Comparison of ENCODE assay signal across 9 cellular contexts in the genomic region with DNA sequence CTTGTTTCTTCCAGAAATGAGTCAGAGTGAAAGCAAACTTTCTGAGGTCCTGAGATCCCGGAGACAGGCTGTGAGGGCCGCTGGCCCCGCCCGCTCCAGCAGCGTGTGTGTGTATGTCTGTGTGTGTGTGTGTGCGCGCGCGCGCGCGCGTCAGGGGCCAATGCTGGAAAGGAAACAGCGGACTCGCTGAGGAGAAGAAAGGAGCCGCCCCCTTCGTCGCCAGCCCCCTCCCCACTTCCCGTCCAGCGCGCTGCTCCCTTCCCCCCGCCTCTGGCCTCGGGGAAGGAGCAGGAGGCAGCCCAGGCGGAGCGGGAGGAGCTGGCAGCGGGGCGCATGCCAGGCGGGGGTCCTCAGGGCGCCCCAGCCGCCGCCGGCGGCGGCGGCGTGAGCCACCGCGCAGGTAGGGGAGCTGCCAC. TPM values are rescaled to one million over a fixed set of nuclear protein-coding genes. Genes with fewer than 3 reads are reported as not detected.
A peak's percentile ranks its signal among the peaks of the same experiment; 100 is the strongest.
DNase-seq lines count a peak whose midpoint lies in the region; ATAC-seq, FAIRE-seq and TF ChIP-seq lines count a peak whose summit lies in the region.
"Had no signal": no experiment of that assay in that cellular context is flagged by ENCODE, and none has a peak within 500 bp of the region (broad histone marks: within the 10 kb centered on the region; RNA-seq: fewer than 3 reads in every experiment).

A gene (plus strand): TSS at position 256 of the 416 bp plus-strand sequence. CDS start 78 bp downstream, at position 334.

- H3K27ac Mint-ChIP-seq in astrocyte (ENCODE audit: unreplicated experiment): peak within 1 kb of the TSS; percentile 67

- peak within 1 kb of the TSS; percentile 81 for H3K9ac ChIP-seq in astrocyte (ENCODE audit: low read length)

- peak within 1 kb of the TSS; percentile 55 for H3K27ac ChIP-seq in astrocyte (ENCODE audit: low read depth, low read length)
- H3K27ac ChIP-seq in aorta (ENCODE audit: low read depth in 1 of 2, low read length in 2 of 2): peak within 1 kb of the TSS in 1 of 2 donors; percentile 6

- H3K27me3 ChIP-seq in astrocyte (ENCODE audit: insufficient read depth, low read length) (no peaks in the 10 kb centered on the region), aorta (ENCODE audit: control insufficient read depth in 1 of 2, insufficient read depth in 2 of 2, low read length in 1 of 2) (no peaks in the 10 kb centered on the region)

- H3K4me3 ChIP-seq in astrocyte (ENCODE audit: insufficient read depth, low read depth, low read length) (peak within 1 kb of the TSS; percentile 87), aorta (ENCODE audit: low read length in 2 of 2) (peak within 1 kb of the TSS; percentile 76 to 88)

- no peaks in the 10 kb centered on the region for H3K36me3 Mint-ChIP-seq in astrocyte (ENCODE audit: low read depth, unreplicated experiment)

- H3K27me3 Mint-ChIP-seq in astrocyte (ENCODE audit: low read depth, unreplicated experiment): peaks cover 14% of the 10 kb centered on the region

- no peaks in the 10 kb centered on the region for H3K79me2 ChIP-seq in astrocyte (ENCODE audit: insufficient read depth, low read length)

- H3K4me2 ChIP-seq in astrocyte (ENCODE audit: low read length): peak within 1 kb of the TSS; percentile 98

- FAIRE-seq in astrocyte (lab: Jason Lieb, UNC): no peak
- FAIRE-seq: endometrium had no signal

- 0% methylated on average over 22 to 38 of the region's 38 CpGs for WGBS in aorta, 2 donors

- peak within 1 kb of the TSS; percentile 95 for H3K4me3 Mint-ChIP-seq in astrocyte (ENCODE audit: unreplicated experiment)

- TF ChIP-seq CTCF in astrocyte (IDR thresholded peaks at IDR 0.05; ENCODE audit: insufficient read depth, low read depth, low read length): no peak

- intact Hi-C loops in left ventricle myocardium superior (cut with micrococcal nuclease) (no loop called here), posterior cingulate gyrus (cut with DNase I) (loop anchor here (10.0 kb wide), 1 partner anchor 68 kb away; no protein-coding TSS in a partner anchor), aorta (cut with DNase I) (no loop called here)

- peak within 1 kb of the TSS; percentile 92 for H2AFZ ChIP-seq in astrocyte (ENCODE audit: low read depth, low read length)

- peaks cover 3% of the 10 kb centered on the region for H3K4me1 ChIP-seq in astrocyte (ENCODE audit: insufficient read depth, low read length)
- no peaks in the 10 kb centered on the region for H3K4me1 ChIP-seq in aorta (ENCODE audit: control insufficient read depth in 1 of 2, insufficient read depth in 2 of 2, low read length in 2 of 2)

- peaks cover 2% of the 10 kb centered on the region for H3K9me3 Mint-ChIP-seq in astrocyte (ENCODE audit: unreplicated experiment)

- H3K36me3 ChIP-seq in astrocyte (ENCODE audit: insufficient read depth, low read length) (no peaks in the 10 kb centered on the region), aorta (ENCODE audit: control insufficient read depth in 1 of 2, insufficient read depth in 2 of 2, low read length in 1 of 2) (no peaks in the 10 kb centered on the region)

- H3K4me1 Mint-ChIP-seq in astrocyte (ENCODE audit: low read depth, unreplicated experiment): peaks cover 21% of the 10 kb centered on the region

- no peaks in the 10 kb centered on the region for H4K20me1 ChIP-seq in astrocyte (ENCODE audit: insufficient read depth, low read length)

- DNase-seq in DMS53 treated with DMSO at 0.1 percent for 48 hours (lab: John Stamatoyannopoulos, UW; ENCODE audit: unreplicated experiment) (peak; percentile 77), HCEC 1CT (peak; percentile 88), NCI-H1092 treated with DMSO at 0.1 percent for 48 hours (lab: John Stamatoyannopoulos, UW) (peak; percentile 67), T follicular helper cell (ENCODE audit: low read depth) (peak; percentile 49), astrocyte (ENCODE audit: low read depth) (peak; percentile 79), left ventricle myocardium superior (peak; percentile 89), posterior cingulate gyrus (peak in 9 of 10 donors; percentile 44 to 94 (median 65)), aorta (peak; percentile 92 to 94)

- H3K9me3 ChIP-seq in astrocyte (ENCODE audit: insufficient read depth, low read depth, low read length) (no peaks in the 10 kb centered on the region), aorta (ENCODE audit: control insufficient read depth, low read length) (no peaks in the 10 kb centered on the region)

- ATAC-seq in left ventricle myocardium superior: peak; percentile 88
- ATAC-seq in aorta (ENCODE audit: low FRiP score): peak; percentile 92

RNA-seq across cellular contexts. Expression of the gene that starts here (rescaled TPM):
- total RNA-seq in astrocyte (8.3 and 9.1 TPM in 2 replicates), left ventricle myocardium superior (4.3 TPM), aorta (10 to 100 TPM; 10.9 to 31.7 TPM)
- polyA plus RNA-seq in aorta: 1 to 10 TPM in 1 of 2 donors, under 1 TPM in 1; 0.64 to 1.0 TPM
